In genomic region chr5:132962429-132962928, GRCh38 we compare ENCODE assay signal across 8 cellular contexts. TPM values are rescaled to one million over a fixed set of nuclear protein-coding genes. Genes with fewer than 3 reads are reported as not detected.
DNase-seq lines count a peak whose midpoint lies in the region; ATAC-seq, FAIRE-seq and TF ChIP-seq lines count a peak whose summit lies in the region.

No MANE protein-coding gene starts in this region.

- no peaks in the 10 kb centered on the region for H3K9me3 Mint-ChIP-seq in activated naive CD4-positive, alpha-beta T cell treated with anti-CD3 and anti-CD28 coated beads, Interleukin-2, amount 50 U/mL, for 72 hours

- H3K36me3 ChIP-seq in osteoblast (ENCODE audit: insufficient read depth, low read length): peaks cover 4% of the 10 kb centered on the region

- FAIRE-seq in GM19239 (lab: Jason Lieb, UNC): peak; percentile 75

- H3K79me2 ChIP-seq in osteoblast (ENCODE audit: insufficient read depth, low read length): peaks cover 58% of the 10 kb centered on the region

- ATAC-seq in activated naive CD4-positive, alpha-beta T cell treated with anti-CD3 and anti-CD28 coated beads, Interleukin-2, amount 50 U/mL, for 72 hours: no peak
- no peak for ATAC-seq in GM18511 (IDR thresholded peaks at IDR 0.05; ENCODE audit: unreplicated experiment)
- no peak for ATAC-seq in HG02840 (IDR thresholded peaks at IDR 0.05; ENCODE audit: low FRiP score, unreplicated experiment)

- no peaks in the 10 kb centered on the region for H3K27me3 ChIP-seq in osteoblast (ENCODE audit: insufficient read depth, low read length)

- peak overlapping the region; percentile 36 for H2AFZ ChIP-seq in osteoblast (ENCODE audit: low read length)

- H3K36me3 Mint-ChIP-seq in activated naive CD4-positive, alpha-beta T cell treated with anti-CD3 and anti-CD28 coated beads, Interleukin-2, amount 50 U/mL, for 72 hours: peaks cover 10 to 12% of the 10 kb centered on the region in 2 donors

- peak overlapping the region; percentile 98 to 100 for H3K27ac Mint-ChIP-seq in activated naive CD4-positive, alpha-beta T cell treated with anti-CD3 and anti-CD28 coated beads, Interleukin-2, amount 50 U/mL, for 72 hours

- peak overlapping the region; percentile 93 for H3K4me2 ChIP-seq in osteoblast (ENCODE audit: insufficient read depth, low read length)

- H3K9me3 ChIP-seq in osteoblast (ENCODE audit: low read depth, low read length): no peaks in the 10 kb centered on the region

- peaks cover 50% of the 10 kb centered on the region for H4K20me1 ChIP-seq in osteoblast (ENCODE audit: insufficient read depth, low read length)

- TF ChIP-seq CTCF in osteoblast (IDR thresholded peaks at IDR 0.05; ENCODE audit: extremely low read depth, low read depth, low read length): no peak

- H3K27ac ChIP-seq in osteoblast (ENCODE audit: low read depth, low read length): peak overlapping the region; percentile 99

- peak overlapping the region; percentile 96 for H3K4me3 ChIP-seq in osteoblast (ENCODE audit: insufficient read depth, low read length)

- H3K4me1 ChIP-seq in osteoblast (ENCODE audit: insufficient read depth, low read length): peaks cover 16% of the 10 kb centered on the region

- DNase-seq in Ammon's horn (ENCODE audit: low spot score) (peak; percentile 58), GM19239 (ENCODE audit: insufficient read length, low spot score) (no peak), NCI-H510A treated with DMSO at 0.1 percent for 48 hours (lab: John Stamatoyannopoulos, UW) (peak; percentile 33), glomerular visceral epithelial cell (ENCODE audit: extremely low spot score) (peak; percentile 56), osteoblast (ENCODE audit: insufficient read length, low spot score, missing footprints) (peak; percentile 86)
- peak in 1 of 2 donors; percentile 10 for DNase-seq in activated naive CD4-positive, alpha-beta T cell treated with anti-CD3 and anti-CD28 coated beads, Interleukin-2, amount 50 U/mL, for 72 hours (ENCODE audit: low spot score in 2 of 2)

RNA-seq across cellular contexts. Expression of gene AFF4, which starts 1.0 kb away (rescaled TPM):
- 10 to 100 TPM; 31.6 to 52.8 TPM for total RNA-seq in activated naive CD4-positive, alpha-beta T cell treated with anti-CD3 and anti-CD28 coated beads, Interleukin-2, amount 50 U/mL, for 72 hours
- total RNA-seq in osteoblast: 79.0 and 83.2 TPM in 2 replicates
